ENCODE assay signal across 9 cellular contexts in the genomic region with DNA sequence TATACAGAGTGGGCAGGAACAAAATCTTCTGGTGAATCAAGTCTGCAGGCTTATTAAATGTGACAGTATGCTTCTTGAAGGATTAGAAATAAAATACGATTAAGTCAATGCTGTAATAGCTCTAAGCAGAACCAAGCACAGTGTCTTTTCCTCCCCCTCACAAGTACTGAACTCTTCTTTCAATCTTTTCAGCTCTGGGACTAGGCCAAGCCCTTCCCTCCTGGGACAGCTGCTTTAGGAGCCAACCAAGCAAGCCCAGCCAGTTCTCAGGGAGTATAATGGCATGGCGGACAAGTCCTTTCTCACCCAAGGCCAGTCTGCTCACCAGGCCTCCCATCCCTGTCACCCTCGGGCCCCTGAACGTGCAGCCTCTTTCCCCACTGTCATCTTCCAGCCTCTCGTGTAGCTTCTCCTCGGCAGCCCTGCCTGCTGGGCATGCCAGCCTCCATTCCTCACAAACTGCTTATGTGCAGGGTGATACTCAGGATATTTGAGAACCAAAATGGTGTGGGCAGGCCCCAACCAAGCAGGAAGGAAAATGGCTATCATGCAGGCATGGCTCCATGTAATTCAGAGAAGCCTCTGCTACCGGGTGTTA. TPM values are rescaled to one million over a fixed set of nuclear protein-coding genes. Genes with fewer than 3 reads are reported as not detected.
DNase-seq lines count a peak whose midpoint lies in the region; ATAC-seq and TF ChIP-seq lines count a peak whose summit lies in the region.
"Had no signal": no experiment of that assay in that cellular context is flagged by ENCODE, and none has a peak within 500 bp of the region (broad histone marks: within the 10 kb centered on the region; RNA-seq: fewer than 3 reads in every experiment).

No MANE protein-coding gene starts in this region.

- no peak for TF ChIP-seq POLR2A in thyroid gland (IDR thresholded peaks at IDR 0.05)

- no TSS peak for BruUV-seq in Calu3 (replicated peaks; lab: Mats Ljungman, UMichigan)

- intact Hi-C loops in activated T-helper 2 cell treated with anti-CD3 and anti-CD28 coated beads, Interferon-gamma antibody, Interleukin-2, Interleukin-4, amounts not matched to agents 10 μg/mL and 5 μg/mL and 100 μg/mL, durations not matched to agents 14 hours and 24 hours and 36 hours (cut with micrococcal nuclease), result no loop called here
- intact Hi-C loops in thyroid gland (cut with DNase I), result no loop called here
- intact Hi-C loops in Calu3 (cut with micrococcal nuclease; ENCODE audit: unreplicated experiment), result no loop called here

- H3K9me3 Mint-ChIP-seq in activated naive CD4-positive, alpha-beta T cell treated with anti-CD3 and anti-CD28 coated beads, Interleukin-2, amount 50 U/mL, for 24 hours, result no peaks in the 10 kb centered on the region
- no peaks in the 10 kb centered on the region for H3K9me3 Mint-ChIP-seq in activated T-helper 2 cell treated with anti-CD3 and anti-CD28 coated beads, Interferon-gamma antibody, Interleukin-2, Interleukin-4, amounts not matched to agents 10 μg/mL and 5 μg/mL and 100 μg/mL, durations not matched to agents 14 hours and 24 hours and 36 hours
- no peaks in the 10 kb centered on the region for H3K9me3 Mint-ChIP-seq in memory B cell
- no peaks in the 10 kb centered on the region for H3K9me3 Mint-ChIP-seq in Calu3 (ENCODE audit: low read depth, unreplicated experiment)

- ATAC-seq in memory B cell (ENCODE audit: low read depth) (no peak), HG03139 (IDR thresholded peaks at IDR 0.05; ENCODE audit: unreplicated experiment) (no peak), HG03521 (IDR thresholded peaks at IDR 0.05; ENCODE audit: unreplicated experiment) (no peak)

- H3K27ac ChIP-seq in thyroid gland, result no peak overlapping the region

- TF ChIP-seq CTCF in thyroid gland (IDR thresholded peaks at IDR 0.05) (no peak), Calu3 (IDR thresholded peaks at IDR 0.05; ENCODE audit: unreplicated experiment) (no peak)

- H3K27ac Mint-ChIP-seq in activated naive CD4-positive, alpha-beta T cell treated with anti-CD3 and anti-CD28 coated beads, Interleukin-2, amount 50 U/mL, for 24 hours, result peak overlapping the region; percentile 62
- H3K27ac Mint-ChIP-seq in activated T-helper 2 cell treated with anti-CD3 and anti-CD28 coated beads, Interferon-gamma antibody, Interleukin-2, Interleukin-4, amounts not matched to agents 10 μg/mL and 5 μg/mL and 100 μg/mL, durations not matched to agents 14 hours and 24 hours and 36 hours, result peak overlapping the region; percentile 90
- H3K27ac Mint-ChIP-seq in memory B cell (peak overlapping the region; percentile 73), Calu3 (ENCODE audit: unreplicated experiment) (no peak overlapping the region)

- CTCF ChIA-PET in Calu3 (lab: Charles Lee), result interaction anchor here (1.2 kb wide), 1 partner anchor 9 kb away, joined by 3 read pairs; no protein-coding TSS in a partner anchor

- WGBS in thyroid gland, 2 donors, result 49 to 50% methylated on average over 7 of the region's 7 CpGs

- H3K27me3 Mint-ChIP-seq in activated naive CD4-positive, alpha-beta T cell treated with anti-CD3 and anti-CD28 coated beads, Interleukin-2, amount 50 U/mL, for 24 hours, result no peaks in the 10 kb centered on the region
- no peaks in the 10 kb centered on the region for H3K27me3 Mint-ChIP-seq in activated T-helper 2 cell treated with anti-CD3 and anti-CD28 coated beads, Interferon-gamma antibody, Interleukin-2, Interleukin-4, amounts not matched to agents 10 μg/mL and 5 μg/mL and 100 μg/mL, durations not matched to agents 14 hours and 24 hours and 36 hours (ENCODE audit: low read depth)
- H3K27me3 Mint-ChIP-seq in memory B cell (no peaks in the 10 kb centered on the region), Calu3 (ENCODE audit: unreplicated experiment) (peaks cover 15% of the 10 kb centered on the region)

- H3K36me3 ChIP-seq in thyroid gland, result no peaks in the 10 kb centered on the region

- DNase-seq in activated naive CD4-positive, alpha-beta T cell treated with Interleukin-2 at 50 U/mL for 16 hours, result no peak
- no peak for DNase-seq in activated T-helper 2 cell treated with anti-CD3 and anti-CD28 coated beads, Interferon-gamma antibody, Interleukin-2, Interleukin-4, amounts not matched to agents 10 μg/mL and 5 μg/mL and 100 μg/mL, durations not matched to agents 14 hours and 24 hours and 36 hours (ENCODE audit: low spot score)
- no peak for DNase-seq in memory B cell (ENCODE audit: low spot score in 2 of 2)
- peak; percentile 68 to 78 for DNase-seq in thyroid gland
- DNase-seq in Calu3, result no peak
- DNase-seq: NCI-H1048 had no signal

- H3K4me1 Mint-ChIP-seq in activated naive CD4-positive, alpha-beta T cell treated with anti-CD3 and anti-CD28 coated beads, Interleukin-2, amount 50 U/mL, for 24 hours, result peaks cover 89% of the 10 kb centered on the region
- peaks cover 65% of the 10 kb centered on the region for H3K4me1 Mint-ChIP-seq in activated T-helper 2 cell treated with anti-CD3 and anti-CD28 coated beads, Interferon-gamma antibody, Interleukin-2, Interleukin-4, amounts not matched to agents 10 μg/mL and 5 μg/mL and 100 μg/mL, durations not matched to agents 14 hours and 24 hours and 36 hours (ENCODE audit: low read depth)
- H3K4me1 Mint-ChIP-seq in memory B cell (peaks cover 23% of the 10 kb centered on the region), Calu3 (ENCODE audit: low read depth, unreplicated experiment) (peaks cover 19% of the 10 kb centered on the region)

- H3K4me3 ChIP-seq in thyroid gland (replicated peaks in 1 of 3), result no peak overlapping the region

- H3K36me3 Mint-ChIP-seq in activated naive CD4-positive, alpha-beta T cell treated with anti-CD3 and anti-CD28 coated beads, Interleukin-2, amount 50 U/mL, for 24 hours, result no peaks in the 10 kb centered on the region
- no peaks in the 10 kb centered on the region for H3K36me3 Mint-ChIP-seq in activated T-helper 2 cell treated with anti-CD3 and anti-CD28 coated beads, Interferon-gamma antibody, Interleukin-2, Interleukin-4, amounts not matched to agents 10 μg/mL and 5 μg/mL and 100 μg/mL, durations not matched to agents 14 hours and 24 hours and 36 hours (ENCODE audit: low read depth)
- H3K36me3 Mint-ChIP-seq in memory B cell (no peaks in the 10 kb centered on the region), Calu3 (ENCODE audit: insufficient read depth, unreplicated experiment) (no peaks in the 10 kb centered on the region)

- peaks cover 3 to 33% of the 10 kb centered on the region in 2 donors for H3K4me1 ChIP-seq in thyroid gland

- H3K4me3 Mint-ChIP-seq in activated naive CD4-positive, alpha-beta T cell treated with anti-CD3 and anti-CD28 coated beads, Interleukin-2, amount 50 U/mL, for 24 hours, result peak overlapping the region; percentile 27
- peak overlapping the region; percentile 24 for H3K4me3 Mint-ChIP-seq in activated T-helper 2 cell treated with anti-CD3 and anti-CD28 coated beads, Interferon-gamma antibody, Interleukin-2, Interleukin-4, amounts not matched to agents 10 μg/mL and 5 μg/mL and 100 μg/mL, durations not matched to agents 14 hours and 24 hours and 36 hours (ENCODE audit: low read depth)
- H3K4me3 Mint-ChIP-seq in memory B cell, result no peak overlapping the region
- H3K4me3 Mint-ChIP-seq in Calu3 (ENCODE audit: low read depth, unreplicated experiment), result no peak overlapping the region

- no peaks in the 10 kb centered on the region for H3K9me3 ChIP-seq in thyroid gland

- no peaks in the 10 kb centered on the region for H3K27me3 ChIP-seq in thyroid gland

RNA-seq across cellular contexts. Expression of gene PPP1R2, which starts 8.4 kb away (rescaled TPM):
- total RNA-seq in activated T-helper 2 cell treated with anti-CD3 and anti-CD28 coated beads, Interferon-gamma antibody, Interleukin-2, Interleukin-4, amounts not matched to agents 10 μg/mL and 5 μg/mL and 100 μg/mL, durations not matched to agents 14 hours and 24 hours and 36 hours, result 74.2 and 75.0 TPM in 2 replicates
- total RNA-seq in thyroid gland (100 to 1,000 TPM in 2 of 4 donors, 10 to 100 TPM in 2; 76.2 to 113 (median 99.9) TPM), Calu3 (2022) (60.6 and 68.2 TPM in 2 replicates)

RNA-seq across cellular contexts. Expression of gene APOD, which starts 32.3 kb away (rescaled TPM):
- 0.87 and 1.3 TPM in 2 replicates for total RNA-seq in activated T-helper 2 cell treated with anti-CD3 and anti-CD28 coated beads, Interferon-gamma antibody, Interleukin-2, Interleukin-4, amounts not matched to agents 10 μg/mL and 5 μg/mL and 100 μg/mL, durations not matched to agents 14 hours and 24 hours and 36 hours
- 100 to 1,000 TPM; 283 to 756 (median 407) TPM for total RNA-seq in thyroid gland
- 0.34 TPM in 1 of 2 replicates, not detected in the other for total RNA-seq in Calu3 (2022)

Comparison
In these comparisons a context has a peak if more than half of its experiments do, and no peak if none do; other contexts are left out.
1. H3K4me3 Mint-ChIP-seq: peak in activated naive CD4-positive, alpha-beta T cell treated with anti-CD3 and anti-CD28 coated beads, Interleukin-2, amount 50 U/mL, for 24 hours (single experiment) and activated T-helper 2 cell treated with anti-CD3 and anti-CD28 coated beads, Interferon-gamma antibody, Interleukin-2, Interleukin-4, amounts not matched to agents 10 μg/mL and 5 μg/mL and 100 μg/mL, durations not matched to agents 14 hours and 24 hours and 36 hours (single experiment); none in memory B cell (single experiment) and Calu3 (single experiment).
2. DNase-seq: peak in thyroid gland (2 of 2); none in activated naive CD4-positive, alpha-beta T cell treated with Interleukin-2 at 50 U/mL for 16 hours (single experiment), activated T-helper 2 cell treated with anti-CD3 and anti-CD28 coated beads, Interferon-gamma antibody, Interleukin-2, Interleukin-4, amounts not matched to agents 10 μg/mL and 5 μg/mL and 100 μg/mL, durations not matched to agents 14 hours and 24 hours and 36 hours (single experiment), memory B cell (0 of 2) and Calu3 (single experiment).
3. RNA of gene APOD, which starts 32.3 kb away (total RNA-seq): 283 to 756 TPM in thyroid gland; 0.87 to 1.3 TPM in activated T-helper 2 cell treated with anti-CD3 and anti-CD28 coated beads, Interferon-gamma antibody, Interleukin-2, Interleukin-4, amounts not matched to agents 10 μg/mL and 5 μg/mL and 100 μg/mL, durations not matched to agents 14 hours and 24 hours and 36 hours and 0.34 TPM in Calu3; every median in the first group is over 100 times any median in the second.